9 cellular contexts compared by ENCODE assay signal in the genomic region with DNA sequence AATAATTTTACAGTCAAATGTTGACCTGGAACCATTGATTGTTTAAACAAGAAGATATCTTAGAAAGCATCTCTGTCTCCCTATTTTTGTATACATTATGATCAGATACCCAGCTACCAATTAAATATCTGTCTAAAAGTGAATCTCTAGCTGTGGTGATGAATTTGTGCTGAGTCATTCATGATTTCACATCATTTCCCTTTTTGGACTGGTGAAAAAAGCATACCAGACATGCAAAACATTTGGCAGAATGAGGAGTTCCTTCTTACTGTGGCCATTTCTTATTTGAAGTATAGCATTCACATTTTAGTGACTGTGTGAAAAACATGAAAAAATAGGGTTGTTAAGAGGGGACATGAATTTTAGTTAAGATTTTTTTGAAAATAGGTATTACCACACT.
A peak's percentile ranks its signal among the peaks of the same experiment; 100 is the strongest.
DNase-seq lines count a peak whose midpoint lies in the region; ATAC-seq and TF ChIP-seq lines count a peak whose summit lies in the region.
"Had no signal": no experiment of that assay in that cellular context is flagged by ENCODE, and none has a peak within 500 bp of the region (broad histone marks: within the 10 kb centered on the region; RNA-seq: fewer than 3 reads in every experiment).

No MANE protein-coding gene starts in this region.

- H3K9me3 Mint-ChIP-seq in dendritic cell treated with granulocyte-macrophage colony-stimulating factor and Interleukin-4, amounts not matched to agents 40 ng/mL and 50 ng/mL, for 4 days: no peaks in the 10 kb centered on the region

- H3K4me1 ChIP-seq in DND-41 (ENCODE audit: insufficient read depth, low read length) (peaks cover 26% of the 10 kb centered on the region), IMR-90 (ENCODE audit: control insufficient read depth, insufficient read depth, low read length) (peaks cover 7% of the 10 kb centered on the region)

- peaks cover 2% of the 10 kb centered on the region; the same call in 1 of the 2 replicates for H4K20me1 ChIP-seq in DND-41 (ENCODE audit: insufficient read depth, low read length)
- H4K20me1 ChIP-seq in IMR-90 (ENCODE audit: insufficient read depth, low read length): no peaks in the 10 kb centered on the region

- CTCF ChIA-PET in IMR-90 (lab: Yijun Ruan, JAX): no interaction called here

- H3K27me3 ChIP-seq in DND-41 (ENCODE audit: insufficient read depth, low read length, poor library complexity): no peaks in the 10 kb centered on the region
- no peaks in the 10 kb centered on the region for H3K27me3 ChIP-seq in IMR-90 (ENCODE audit: control insufficient read depth, insufficient read depth, low read length)
- H3K27me3 ChIP-seq: cardiac muscle cell had no signal

- no peak overlapping the region for H4K5ac ChIP-seq in IMR-90 (ENCODE audit: low read depth, low read length)

- TF ChIP-seq POLR2A in IMR-90 (IDR thresholded peaks at IDR 0.05; ENCODE audit: low read depth, low read length): no peak

- no peak for DNase-seq in DND-41
- peak; percentile 84 for DNase-seq in IMR-90
- no peak for DNase-seq in stimulated activated CD4-positive, alpha-beta T cell treated with anti-CD3 and anti-CD28 coated beads, Interleukin-1b, Interleukin-23, amount 100 ng/mL, for 48 hours
- no peak for DNase-seq in left lobe of liver (ENCODE audit: low spot score)
- no peak for DNase-seq in NCI-H2171 (lab: John Stamatoyannopoulos, UW)
- DNase-seq in NCI-H1417 treated with DMSO at 0.1 percent for 48 hours (lab: John Stamatoyannopoulos, UW): no peak

- no peak overlapping the region for H3K4me3 Mint-ChIP-seq in dendritic cell treated with granulocyte-macrophage colony-stimulating factor and Interleukin-4, amounts not matched to agents 40 ng/mL and 50 ng/mL, for 4 days

- H2BK5ac ChIP-seq in IMR-90 (ENCODE audit: low read depth, low read length, poor library complexity, severe bottlenecking): peak overlapping the region; percentile 80

- H2BK15ac ChIP-seq in IMR-90 (ENCODE audit: low read depth, low read length): no peak overlapping the region; the same call in 2 of the 3 replicates

- H3K36me3 Mint-ChIP-seq in dendritic cell treated with granulocyte-macrophage colony-stimulating factor and Interleukin-4, amounts not matched to agents 40 ng/mL and 50 ng/mL, for 4 days (ENCODE audit: low read depth): no peaks in the 10 kb centered on the region

- peak overlapping the region; percentile 86 for H2BK120ac ChIP-seq in IMR-90 (ENCODE audit: low read depth, low read length)

- H3K18ac ChIP-seq in IMR-90 (ENCODE audit: low read depth, low read length): peak overlapping the region; percentile 96; the same call in 1 of the 2 replicates

- intact Hi-C loops in IMR-90 (cut with micrococcal nuclease): no loop called here
- intact Hi-C loops in dendritic cell treated with granulocyte-macrophage colony-stimulating factor and Interleukin-4, amounts not matched to agents 40 ng/mL and 50 ng/mL, for 4 days (cut with micrococcal nuclease): no loop called here

- TF ChIP-seq CTCF in DND-41 (IDR thresholded peaks at IDR 0.05; ENCODE audit: borderline replicate concordance, extremely low read depth, low read length, poor library complexity, severe bottlenecking): no peak
- TF ChIP-seq CTCF in IMR-90 (conservative IDR thresholded peaks at IDR 0.05; ENCODE audit: low read depth, low read length): no peak

- H2AFZ ChIP-seq in DND-41 (ENCODE audit: low read depth, low read length) (no peak overlapping the region), IMR-90 (replicated peaks; ENCODE audit: low read length, poor library complexity) (no peak overlapping the region)

- H3K23ac ChIP-seq in IMR-90 (ENCODE audit: low read depth, low read length): no peak overlapping the region

- no peaks in the 10 kb centered on the region for H3K27me3 Mint-ChIP-seq in dendritic cell treated with granulocyte-macrophage colony-stimulating factor and Interleukin-4, amounts not matched to agents 40 ng/mL and 50 ng/mL, for 4 days

- peaks cover 5% of the 10 kb centered on the region; the same call in 1 of the 2 replicates for H3K79me2 ChIP-seq in DND-41 (ENCODE audit: insufficient read depth, low read length)

- TF ChIP-seq RAD21 in IMR-90 (IDR thresholded peaks at IDR 0.05; ENCODE audit: low read length): no peak

- peak overlapping the region; percentile 12 for H3K27ac Mint-ChIP-seq in dendritic cell treated with granulocyte-macrophage colony-stimulating factor and Interleukin-4, amounts not matched to agents 40 ng/mL and 50 ng/mL, for 4 days

- no peak overlapping the region for H3K14ac ChIP-seq in IMR-90 (replicated peaks; ENCODE audit: low read depth, low read length)

- H2AK9ac ChIP-seq in IMR-90 (replicated peaks; ENCODE audit: low read depth, low read length, poor library complexity): no peak overlapping the region

- peak; percentile 47; the same call in 1 of the 3 replicates for ATAC-seq in DND-41 (ENCODE audit: insufficient read depth, low read depth)
- ATAC-seq in GM21526 (IDR thresholded peaks at IDR 0.05; ENCODE audit: low FRiP score, unreplicated experiment): peak; percentile 92
- peak; percentile 65 for ATAC-seq in IMR-90 (ENCODE audit: low read depth)
- no peak for ATAC-seq in left lobe of liver

- peak overlapping the region; percentile 90; the same call in 1 of the 2 replicates for H3K4ac ChIP-seq in IMR-90 (ENCODE audit: low read depth, low read length)

- H3K9me3 ChIP-seq in DND-41 (ENCODE audit: insufficient read depth, low read length, severe bottlenecking) (no peaks in the 10 kb centered on the region), IMR-90 (ENCODE audit: control insufficient read depth, insufficient read depth, low read length) (no peaks in the 10 kb centered on the region)

- H2BK20ac ChIP-seq in IMR-90 (ENCODE audit: low read depth, low read length): no peak overlapping the region

- no peak overlapping the region for H3K4me3 ChIP-seq in DND-41 (ENCODE audit: low read depth in 1 of 2, low read length in 2 of 2)
- no peak overlapping the region for H3K4me3 ChIP-seq in IMR-90 (ENCODE audit: insufficient read depth, low read depth, low read length)
- H3K4me3 ChIP-seq: cardiac muscle cell had no signal

- H3K4me2 ChIP-seq in DND-41 (ENCODE audit: insufficient read depth, low read length) (no peak overlapping the region), IMR-90 (ENCODE audit: low read depth, low read length) (no peak overlapping the region)

- H3K36me3 ChIP-seq in DND-41 (ENCODE audit: insufficient read depth, low read length): no peaks in the 10 kb centered on the region
- H3K36me3 ChIP-seq in IMR-90 (ENCODE audit: control insufficient read depth, insufficient read depth, low read length): no peaks in the 10 kb centered on the region
- H3K36me3 ChIP-seq: cardiac muscle cell had no signal

- H3K27ac ChIP-seq in DND-41 (ENCODE audit: low read length): no peak overlapping the region
- H3K27ac ChIP-seq in IMR-90 (ENCODE audit: insufficient read depth, low read length): peak overlapping the region; percentile 89; the same call in 1 of the 2 replicates
- H3K27ac ChIP-seq: cardiac muscle cell had no signal

- BruUV-seq in IMR-90 (replicated peaks; lab: Mats Ljungman, UMichigan): no TSS peak

- no peak overlapping the region for H4K91ac ChIP-seq in IMR-90 (ENCODE audit: insufficient read depth, low read depth, low read length)

- no peak overlapping the region; the same call in 1 of the 2 replicates for H3K56ac ChIP-seq in IMR-90 (ENCODE audit: extremely low read depth, insufficient read depth, low read length)

- H4K8ac ChIP-seq in IMR-90 (ENCODE audit: low read depth in 2 of 2, low read length in 2 of 2): no peak overlapping the region

- dilution Hi-C loops in IMR-90 (cut with HindIII; ENCODE audit: low sequenced_read_pairs, unreplicated experiment): no loop called here

- H2AK5ac ChIP-seq in IMR-90 (ENCODE audit: low read depth, low read length): no peak overlapping the region

- POLR2A ChIA-PET in IMR-90 (lab: Charles Lee; ENCODE audit: unreplicated experiment): no interaction called here

- peaks cover 9% of the 10 kb centered on the region for H3K4me1 Mint-ChIP-seq in dendritic cell treated with granulocyte-macrophage colony-stimulating factor and Interleukin-4, amounts not matched to agents 40 ng/mL and 50 ng/mL, for 4 days (ENCODE audit: low read depth)

- in situ Hi-C loops in IMR-90 (cut with MboI; ENCODE audit: low sequenced_read_pairs): no loop called here

- no peak overlapping the region for H3K9ac ChIP-seq in DND-41 (ENCODE audit: low read depth, low read length)
- no peak overlapping the region for H3K9ac ChIP-seq in IMR-90 (ENCODE audit: low read depth, low read length)

- H3K9me1 ChIP-seq in IMR-90 (ENCODE audit: insufficient read depth, low read length): no peaks in the 10 kb centered on the region; the same call in 1 of the 2 replicates

- peaks cover 12 to 14% of the 10 kb centered on the region in 2 experiments for H3K79me1 ChIP-seq in IMR-90 (ENCODE audit: low read depth in 1 of 2, low read length in 2 of 2)

TF ChIP-seq in IMR-90, 13 proteins besides CTCF, POLR2A, EP300 and RAD21:
- TF ChIP-seq FOS (IDR thresholded peaks at IDR 0.05; ENCODE audit: low read depth, low read length): peak; percentile 19; the same call in 1 of the 2 replicates
- TF ChIP-seq CEBPB (IDR thresholded peaks at IDR 0.05; ENCODE audit: low read depth, low read length): peak; percentile 44; the same call in 1 of the 2 replicates
- peak; percentile 94 for TF ChIP-seq MAFK (IDR thresholded peaks at IDR 0.05; ENCODE audit: low read depth, low read length)
- no peak for TF ChIP-seq MXI1 (IDR thresholded peaks at IDR 0.05; ENCODE audit: borderline replicate concordance, low read depth, low read length)
- TF ChIP-seq USF2 (IDR thresholded peaks at IDR 0.05; ENCODE audit: low read depth, low read length): no peak
- TF ChIP-seq NFE2L2 (IDR thresholded peaks at IDR 0.05; ENCODE audit: low read depth, low read length): peak; percentile 100
